ENCODE assay signal across 17 cellular contexts in genomic region chr3:182533394-182533793, GRCh38.
DNase-seq lines count a peak whose midpoint lies in the region; ATAC-seq and TF ChIP-seq lines count a peak whose summit lies in the region.
"Had no signal": no experiment of that assay in that cellular context is flagged by ENCODE, and none has a peak within 500 bp of the region (broad histone marks: within the 10 kb centered on the region; RNA-seq: fewer than 3 reads in every experiment).

No MANE protein-coding gene starts in this region.

- DNase-seq in Caki2 (ENCODE audit: low read depth), result peak; percentile 19
- peak; percentile 72 for DNase-seq in NCI-H2171 (lab: John Stamatoyannopoulos, UW)
- DNase-seq in dermis blood vessel endothelial cell, result peak; percentile 4
- no peak for DNase-seq in natural killer cell
- DNase-seq: activated naive CD4-positive, alpha-beta T cell treated with Interleukin-2 at 50 U/mL for 16 hours; effector CD8-positive, alpha-beta T cell; GF-D8; immature natural killer cell; mesenchymal stem cell had no signal

- no peaks in the 10 kb centered on the region for H3K9me3 ChIP-seq in HEK293 (ENCODE audit: control insufficient read depth, insufficient read depth, low read depth, low read length)

- no peak overlapping the region for H3K4me3 Mint-ChIP-seq in natural killer cell
- H3K4me3 Mint-ChIP-seq: brain, immature natural killer cell had no signal

- ATAC-seq in GM21723 (IDR thresholded peaks at IDR 0.05; ENCODE audit: unreplicated experiment), result no peak
- no peak for ATAC-seq in HG03442 (IDR thresholded peaks at IDR 0.05; ENCODE audit: unreplicated experiment)
- no peak for ATAC-seq in natural killer cell
- ATAC-seq in GM21381 (IDR thresholded peaks at IDR 0.05; ENCODE audit: unreplicated experiment), result no peak
- ATAC-seq: SK-N-SH treated with all-trans-retinoic acid at 6 μM for 48 hours had no signal

- H3K27me3 Mint-ChIP-seq in natural killer cell (ENCODE audit: low read depth in 2 of 2), result no peaks in the 10 kb centered on the region
- H3K27me3 Mint-ChIP-seq: brain had no signal

- no peak overlapping the region for H3K27ac ChIP-seq in HEK293 (ENCODE audit: extremely low read depth, low read depth, low read length)
- H3K27ac ChIP-seq: C4-2B, skin epidermis had no signal

- H3K36me3 Mint-ChIP-seq in natural killer cell, result no peaks in the 10 kb centered on the region
- H3K36me3 Mint-ChIP-seq: immature natural killer cell had no signal

- no peaks in the 10 kb centered on the region for H3K36me3 ChIP-seq in HEK293 (ENCODE audit: control insufficient read depth in 2 of 2, insufficient read depth in 1 of 2, low read length in 2 of 2)

- TF ChIP-seq CTCF in HEK293 (tag by site-specific recombination; IDR thresholded peaks at IDR 0.05) (no peak), natural killer cell (IDR thresholded peaks at IDR 0.05) (no peak)

- no peak overlapping the region for H3K27ac Mint-ChIP-seq in natural killer cell
- H3K27ac Mint-ChIP-seq: brain, immature natural killer cell had no signal

- intact Hi-C loops in natural killer cell (cut with micrococcal nuclease), result no loop called here

- no peaks in the 10 kb centered on the region for H3K4me1 Mint-ChIP-seq in natural killer cell
- H3K4me1 Mint-ChIP-seq: immature natural killer cell had no signal

- H3K4me1 ChIP-seq in HEK293 (ENCODE audit: control insufficient read depth, insufficient read depth, low read length), result 0 out of 2 replicates have a peak, but pooled peaks cover 2% of the 10 kb centered on the region

- H3K4me3 ChIP-seq in HEK293 (ENCODE audit: low read depth, low read length), result no peak overlapping the region
- H3K4me3 ChIP-seq: skin epidermis had no signal

- CTCF ChIA-PET in HEK293 (lab: Yijun Ruan, JAX), result no interaction called here

- in situ Hi-C loops in Caki2 (cut with HindIII; ENCODE audit: low pct_unique_long_range_greater_than_20kb, low sequenced_read_pairs), result no loop called here

- peaks cover 4 to 8% of the 10 kb centered on the region in 2 donors for H3K9me3 Mint-ChIP-seq in natural killer cell

- POLR2A ChIA-PET in HEK293 (lab: Yijun Ruan, JAX), result no interaction called here

TF ChIP-seq in HEK293, 187 proteins besides CTCF, POLR2A, EP300 and RAD21 (continues in another document):
- TF ChIP-seq ZNF776 (tag by site-specific recombination; IDR thresholded peaks at IDR 0.05; ENCODE audit: borderline replicate concordance) (0 out of 2 replicates have a peak, but pooled peaks have one; percentile 40), INSM2 (tag by site-specific recombination; IDR thresholded peaks at IDR 0.05) (no peak), ZNF664 (tag by site-specific recombination; IDR thresholded peaks at IDR 0.05) (no peak), ZNF830 (tag by site-specific recombination; IDR thresholded peaks at IDR 0.05; ENCODE audit: low read depth) (peak; percentile 75), ZBTB48 (tag by site-specific recombination; IDR thresholded peaks at IDR 0.05) (no peak), ZNF837 (tag by site-specific recombination; IDR thresholded peaks at IDR 0.05) (no peak), WT1 (tag by site-specific recombination; IDR thresholded peaks at IDR 0.05) (no peak), ZNF544 (tag by site-specific recombination; IDR thresholded peaks at IDR 0.05) (0 out of 2 replicates have a peak, but pooled peaks have one; percentile 42), ZNF404 (tag by site-specific recombination; IDR thresholded peaks at IDR 0.05) (no peak), GLI4 (tag by site-specific recombination; IDR thresholded peaks at IDR 0.05) (no peak), MYNN (tag by site-specific recombination; IDR thresholded peaks at IDR 0.05; ENCODE audit: borderline replicate concordance) (no peak), ZNF174 (tag by site-specific recombination; IDR thresholded peaks at IDR 0.05) (no peak), ZNF600 (tag by site-specific recombination; IDR thresholded peaks at IDR 0.05) (no peak), ZNF366 (tag by site-specific recombination; conservative IDR thresholded peaks at IDR 0.05) (no peak), ZNF350 (tag by site-specific recombination; IDR thresholded peaks at IDR 0.05) (peak; percentile 59; the same call in 1 of the 2 replicates), ZNF184 (tag by site-specific recombination; IDR thresholded peaks at IDR 0.05) (0 out of 2 replicates have a peak, but pooled peaks have one; percentile 58), ZNF549 (tag by site-specific recombination; IDR thresholded peaks at IDR 0.05) (peak; percentile 48; the same call in 1 of the 2 replicates), ZNF626 (tag by site-specific recombination; IDR thresholded peaks at IDR 0.05) (0 out of 2 replicates have a peak, but pooled peaks have one; percentile 40), ZNF660 (tag by site-specific recombination; IDR thresholded peaks at IDR 0.05) (peak; percentile 78; the same call in 1 of the 2 replicates), ZNF266 (tag by site-specific recombination; IDR thresholded peaks at IDR 0.05; ENCODE audit: low read depth) (no peak), ZNF214 (tag by site-specific recombination; IDR thresholded peaks at IDR 0.05; ENCODE audit: borderline replicate concordance) (peak; percentile 41; the same call in 1 of the 2 replicates), ZNF785 (tag by site-specific recombination; IDR thresholded peaks at IDR 0.05) (no peak), ZNF157 (tag by site-specific recombination; IDR thresholded peaks at IDR 0.05) (no peak), ZNF112 (tag by site-specific recombination; IDR thresholded peaks at IDR 0.05) (0 out of 2 replicates have a peak, but pooled peaks have one; percentile 45)
- TF ChIP-seq, protein P1, sequence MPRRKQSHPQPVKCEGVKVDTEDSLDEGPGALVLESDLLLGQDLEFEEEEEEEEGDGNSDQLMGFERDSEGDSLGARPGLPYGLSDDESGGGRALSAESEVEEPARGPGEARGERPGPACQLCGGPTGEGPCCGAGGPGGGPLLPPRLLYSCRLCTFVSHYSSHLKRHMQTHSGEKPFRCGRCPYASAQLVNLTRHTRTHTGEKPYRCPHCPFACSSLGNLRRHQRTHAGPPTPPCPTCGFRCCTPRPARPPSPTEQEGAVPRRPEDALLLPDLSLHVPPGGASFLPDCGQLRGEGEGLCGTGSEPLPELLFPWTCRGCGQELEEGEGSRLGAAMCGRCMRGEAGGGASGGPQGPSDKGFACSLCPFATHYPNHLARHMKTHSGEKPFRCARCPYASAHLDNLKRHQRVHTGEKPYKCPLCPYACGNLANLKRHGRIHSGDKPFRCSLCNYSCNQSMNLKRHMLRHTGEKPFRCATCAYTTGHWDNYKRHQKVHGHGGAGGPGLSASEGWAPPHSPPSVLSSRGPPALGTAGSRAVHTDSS (tag by site-specific recombination; IDR thresholded peaks at IDR 0.05), result no peak
- TF ChIP-seq, protein P2, sequence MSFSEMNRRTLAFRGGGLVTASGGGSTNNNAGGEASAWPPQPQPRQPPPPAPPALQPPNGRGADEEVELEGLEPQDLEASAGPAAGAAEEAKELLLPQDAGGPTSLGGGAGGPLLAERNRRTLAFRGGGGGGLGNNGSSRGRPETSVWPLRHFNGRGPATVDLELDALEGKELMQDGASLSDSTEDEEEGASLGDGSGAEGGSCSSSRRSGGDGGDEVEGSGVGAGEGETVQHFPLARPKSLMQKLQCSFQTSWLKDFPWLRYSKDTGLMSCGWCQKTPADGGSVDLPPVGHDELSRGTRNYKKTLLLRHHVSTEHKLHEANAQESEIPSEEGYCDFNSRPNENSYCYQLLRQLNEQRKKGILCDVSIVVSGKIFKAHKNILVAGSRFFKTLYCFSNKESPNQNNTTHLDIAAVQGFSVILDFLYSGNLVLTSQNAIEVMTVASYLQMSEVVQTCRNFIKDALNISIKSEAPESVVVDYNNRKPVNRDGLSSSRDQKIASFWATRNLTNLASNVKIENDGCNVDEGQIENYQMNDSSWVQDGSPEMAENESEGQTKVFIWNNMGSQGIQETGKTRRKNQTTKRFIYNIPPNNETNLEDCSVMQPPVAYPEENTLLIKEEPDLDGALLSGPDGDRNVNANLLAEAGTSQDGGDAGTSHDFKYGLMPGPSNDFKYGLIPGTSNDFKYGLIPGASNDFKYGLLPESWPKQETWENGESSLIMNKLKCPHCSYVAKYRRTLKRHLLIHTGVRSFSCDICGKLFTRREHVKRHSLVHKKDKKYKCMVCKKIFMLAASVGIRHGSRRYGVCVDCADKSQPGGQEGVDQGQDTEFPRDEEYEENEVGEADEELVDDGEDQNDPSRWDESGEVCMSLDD (tag by site-specific recombination; IDR thresholded peaks at IDR 0.05), result no peak
- TF ChIP-seq, protein P3, sequence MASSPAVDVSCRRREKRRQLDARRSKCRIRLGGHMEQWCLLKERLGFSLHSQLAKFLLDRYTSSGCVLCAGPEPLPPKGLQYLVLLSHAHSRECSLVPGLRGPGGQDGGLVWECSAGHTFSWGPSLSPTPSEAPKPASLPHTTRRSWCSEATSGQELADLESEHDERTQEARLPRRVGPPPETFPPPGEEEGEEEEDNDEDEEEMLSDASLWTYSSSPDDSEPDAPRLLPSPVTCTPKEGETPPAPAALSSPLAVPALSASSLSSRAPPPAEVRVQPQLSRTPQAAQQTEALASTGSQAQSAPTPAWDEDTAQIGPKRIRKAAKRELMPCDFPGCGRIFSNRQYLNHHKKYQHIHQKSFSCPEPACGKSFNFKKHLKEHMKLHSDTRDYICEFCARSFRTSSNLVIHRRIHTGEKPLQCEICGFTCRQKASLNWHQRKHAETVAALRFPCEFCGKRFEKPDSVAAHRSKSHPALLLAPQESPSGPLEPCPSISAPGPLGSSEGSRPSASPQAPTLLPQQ (tag by site-specific recombination; IDR thresholded peaks at IDR 0.05), result no peak
